24 cellular contexts compared by ENCODE assay signal in genomic region chr7:94272821-94273583, GRCh38.
"Had no signal": no experiment of that assay in that cellular context is flagged by ENCODE, and none has a peak within 500 bp of the region (broad histone marks: within the 10 kb centered on the region; RNA-seq: fewer than 3 reads in every experiment).

No MANE protein-coding gene starts in this region.

- H3K36me3 ChIP-seq: left ventricle myocardium inferior, prostate gland, stomach, thoracic aorta, transverse colon had no signal

- H3K4me1 Mint-ChIP-seq: naive B cell; nephron progenitor cell; stimulated activated naive B cell treated with anti-CD40 and anti-IgM and Interleukin-4, amounts not matched to agents 10 μg/mL and 1 μg/mL and 100 μg/mL, for 72 hours had no signal

- H3K4me3 Mint-ChIP-seq: nephron progenitor cell; stimulated activated naive B cell treated with anti-CD40 and anti-IgM and Interleukin-4, amounts not matched to agents 10 μg/mL and 1 μg/mL and 100 μg/mL, for 72 hours had no signal

- DNase-seq: cortex of kidney; dorsolateral prefrontal cortex; effector CD8-positive, alpha-beta T cell; foreskin keratinocyte; kidney; left cardiac atrium; left ventricle myocardium inferior; mesenchymal stem cell; midbrain; naive B cell; nephron progenitor cell; retina; stimulated activated CD4-positive, alpha-beta T cell treated with anti-CD3 and anti-CD28 coated beads, Interleukin-2, amount 100 ng/mL, for 24 hours; stimulated activated CD4-positive, alpha-beta T cell treated with anti-CD3 and anti-CD28 coated beads, Interleukin-4, amount 100 ng/mL, for 4 hours; stimulated activated naive B cell treated with anti-CD40 and anti-IgM and Interleukin-4, amounts not matched to agents 10 μg/mL and 1 μg/mL and 100 μg/mL, for 72 hours; stomach; substantia nigra; transverse colon had no signal

- H3K9ac ChIP-seq: parathyroid adenoma had no signal

- H3K27ac ChIP-seq: dorsolateral prefrontal cortex, foreskin keratinocyte, left ventricle myocardium inferior, parathyroid adenoma, prostate gland, skin epidermis, stomach, thoracic aorta, transverse colon had no signal

- H3K4me1 ChIP-seq: foreskin keratinocyte, parathyroid adenoma, prostate gland, stomach, transverse colon had no signal

- H2AFZ ChIP-seq: parathyroid adenoma had no signal

- H3K79me2 ChIP-seq: parathyroid adenoma had no signal

- H3K9me3 Mint-ChIP-seq: naive B cell; nephron progenitor cell; stimulated activated naive B cell treated with anti-CD40 and anti-IgM and Interleukin-4, amounts not matched to agents 10 μg/mL and 1 μg/mL and 100 μg/mL, for 72 hours had no signal

- H3K36me3 Mint-ChIP-seq: naive B cell; stimulated activated naive B cell treated with anti-CD40 and anti-IgM and Interleukin-4, amounts not matched to agents 10 μg/mL and 1 μg/mL and 100 μg/mL, for 72 hours had no signal

- ATAC-seq: foreskin keratinocyte; left cardiac atrium; sciatic nerve; stimulated activated naive B cell treated with anti-CD40 and anti-IgM and Interleukin-4, amounts not matched to agents 10 μg/mL and 1 μg/mL and 100 μg/mL, for 72 hours had no signal

- H3K4me3 ChIP-seq: dorsolateral prefrontal cortex, left ventricle myocardium inferior, lung, prostate gland, skin epidermis, stomach, thoracic aorta, transverse colon had no signal

- H3K27me3 ChIP-seq: stomach, transverse colon had no signal

- H3K27ac Mint-ChIP-seq: nephron progenitor cell; stimulated activated naive B cell treated with anti-CD40 and anti-IgM and Interleukin-4, amounts not matched to agents 10 μg/mL and 1 μg/mL and 100 μg/mL, for 72 hours had no signal

- H3K9me3 ChIP-seq: left ventricle myocardium inferior, prostate gland, stomach, thoracic aorta, transverse colon had no signal
